ENCODE assay signal across 11 cellular contexts in the genomic region with DNA sequence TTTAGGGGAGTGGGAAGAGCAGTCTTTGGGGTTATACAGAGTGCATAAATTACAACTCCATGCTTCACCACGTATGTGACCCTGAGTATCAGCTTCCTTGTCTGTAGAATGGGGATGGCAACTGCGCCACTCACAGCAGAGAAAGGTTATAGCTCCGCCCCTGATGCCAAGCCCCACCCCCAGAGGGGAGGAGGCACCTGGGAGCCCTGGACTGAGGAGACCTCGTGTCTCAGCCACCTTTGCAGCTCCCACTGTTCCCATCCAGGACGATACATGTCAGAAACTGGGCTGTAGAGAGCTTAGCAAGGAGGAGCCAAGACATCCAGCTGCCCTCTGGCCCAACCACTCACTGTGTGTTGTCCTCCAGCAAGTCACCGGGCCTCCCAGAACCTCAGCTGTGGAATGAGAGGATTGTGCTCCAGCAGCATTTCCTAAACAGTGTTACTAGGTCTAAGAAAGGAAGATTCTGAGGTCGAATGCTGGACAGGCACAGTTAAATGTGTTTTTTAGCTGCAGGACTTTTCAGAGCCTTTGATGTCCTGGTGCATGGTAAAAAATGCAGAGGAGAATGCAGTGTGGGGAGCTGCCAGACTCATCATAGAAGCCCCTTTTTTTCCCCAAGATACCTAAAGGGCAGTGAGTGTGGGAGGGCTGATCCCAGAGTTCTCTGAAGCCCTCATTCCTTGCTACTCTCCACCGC. TPM values are rescaled to one million over a fixed set of nuclear protein-coding genes. Genes with fewer than 3 reads are reported as not detected.
DNase-seq lines count a peak whose midpoint lies in the region; ATAC-seq, FAIRE-seq and TF ChIP-seq lines count a peak whose summit lies in the region.
"Had no signal": no experiment of that assay in that cellular context is flagged by ENCODE, and none has a peak within 500 bp of the region (broad histone marks: within the 10 kb centered on the region; RNA-seq: fewer than 3 reads in every experiment).

No MANE protein-coding gene starts in this region.

- peak overlapping the region; percentile 24 for H2AFZ ChIP-seq in MM.1S (ENCODE audit: low read length)

- no peaks in the 10 kb centered on the region for H3K27me3 ChIP-seq in CD8-positive, alpha-beta T cell (ENCODE audit: insufficient read depth, low read length)
- no peaks in the 10 kb centered on the region for H3K27me3 ChIP-seq in MM.1S (replicated peaks; ENCODE audit: insufficient read depth, low read length)

- no peaks in the 10 kb centered on the region for H3K27me3 Mint-ChIP-seq in CD8-positive, alpha-beta T cell (ENCODE audit: low read depth)
- peaks cover 8 to 18% (median 15%) of the 10 kb centered on the region in 3 donors for H3K27me3 Mint-ChIP-seq in naive B cell

- peak in 4 of 7 experiments; percentile 14 to 50 (median 29) for DNase-seq in CD8-positive, alpha-beta T cell
- DNase-seq in MM.1S, result peak; percentile 55
- peak; percentile 60 for DNase-seq in activated T-cell treated with anti-CD3 and anti-CD28 coated beads for 48 hours (ENCODE audit: low read depth)
- DNase-seq in naive B cell, result peak; percentile 16
- DNase-seq in frontal cortex (ENCODE audit: low spot score in 2 of 2), result no peak
- DNase-seq in Right ventricle myocardium superior, result no peak
- DNase-seq: central memory CD4-positive, alpha-beta T cell had no signal

- intact Hi-C loops in CD8-positive, alpha-beta T cell (cut with DNase I, micrococcal nuclease), result loop anchor here in 1 of 2 experiments (2.0 to 5.0 kb wide), 2 partner anchors 78 to 131 kb away; no protein-coding TSS in a partner anchor
- intact Hi-C loops in Right ventricle myocardium superior (cut with DNase I), result no loop called here

- TF ChIP-seq CTCF in CD8-positive, alpha-beta T cell (IDR thresholded peaks at IDR 0.05), result no peak
- no peak for TF ChIP-seq CTCF in MM.1S (IDR thresholded peaks at IDR 0.05; ENCODE audit: low read length)

- H4K20me1 ChIP-seq in MM.1S (ENCODE audit: insufficient read depth, low read length), result no peaks in the 10 kb centered on the region

- H3K9me3 ChIP-seq in CD8-positive, alpha-beta T cell (ENCODE audit: low read length), result no peaks in the 10 kb centered on the region
- no peaks in the 10 kb centered on the region for H3K9me3 ChIP-seq in MM.1S (replicated peaks; ENCODE audit: insufficient read depth, low read length)

- no peaks in the 10 kb centered on the region for H3K9me2 ChIP-seq in MM.1S (replicated peaks; ENCODE audit: insufficient read depth, low read length)

- H3K27ac Mint-ChIP-seq in CD8-positive, alpha-beta T cell, result no peak overlapping the region
- H3K27ac Mint-ChIP-seq in naive B cell, result peak overlapping the region in 3 of 6 donors; percentile 16 to 96 (median 65)

- H3K36me3 ChIP-seq in CD8-positive, alpha-beta T cell (ENCODE audit: insufficient read depth, low read length), result no peaks in the 10 kb centered on the region
- H3K36me3 ChIP-seq in MM.1S (replicated peaks; ENCODE audit: insufficient read depth, low read length), result no peaks in the 10 kb centered on the region

- FAIRE-seq in frontal cortex (lab: Jason Lieb, UNC), result no peak

- peak overlapping the region; percentile 25; the same call in 1 of the 2 replicates for H3K4me2 ChIP-seq in MM.1S (ENCODE audit: low read depth, low read length)

- peaks cover 9% of the 10 kb centered on the region for H3F3A ChIP-seq in MM.1S (ENCODE audit: insufficient read depth, low read length)

- no peaks in the 10 kb centered on the region for H3K79me2 ChIP-seq in MM.1S (ENCODE audit: low read length)

- H3K4me3 Mint-ChIP-seq in CD8-positive, alpha-beta T cell, result no peak overlapping the region
- no peak overlapping the region for H3K4me3 Mint-ChIP-seq in naive B cell

- no peak overlapping the region for H3K4me3 ChIP-seq in CD8-positive, alpha-beta T cell (ENCODE audit: low read depth, low read length)
- no peak overlapping the region for H3K4me3 ChIP-seq in MM.1S (ENCODE audit: low read length)

- no peaks in the 10 kb centered on the region for H3K36me3 Mint-ChIP-seq in CD8-positive, alpha-beta T cell
- H3K36me3 Mint-ChIP-seq in naive B cell, result no peaks in the 10 kb centered on the region

- H3K9ac ChIP-seq in MM.1S (ENCODE audit: low read length), result no peak overlapping the region

- POLR2A ChIA-PET in CD8-positive, alpha-beta T cell (lab: Charles Lee), result interaction anchor here (0.6 to 1.3 kb wide), 4 partner anchors 8 to 118 kb away, joined by 3 to 4 read pairs (median 4); no protein-coding TSS in a partner anchor

- peaks cover 24% of the 10 kb centered on the region for H3K4me1 ChIP-seq in CD8-positive, alpha-beta T cell (ENCODE audit: insufficient read depth, low read length)
- peaks cover 38% of the 10 kb centered on the region for H3K4me1 ChIP-seq in MM.1S (ENCODE audit: low read length)

- CTCF ChIA-PET in CD8-positive, alpha-beta T cell (lab: Charles Lee), result interaction anchor here (0.7 to 8.4 kb wide), 13 partner anchors 8 to 134 kb away, joined by 3 to 73 read pairs (median 3); partner anchors contain the start of genes CKLF and CMTM2

- ATAC-seq in CD8-positive, alpha-beta T cell, result no peak
- no peak for ATAC-seq in naive B cell (ENCODE audit: low read depth in 2 of 2)
- no peak for ATAC-seq in HG03135 (IDR thresholded peaks at IDR 0.05; ENCODE audit: unreplicated experiment)
- no peak for ATAC-seq in Right ventricle myocardium superior (ENCODE audit: poor library complexity)
- ATAC-seq in HG02759 (IDR thresholded peaks at IDR 0.05; ENCODE audit: unreplicated experiment), result no peak
- ATAC-seq: Right ventricle myocardium inferior had no signal

- H3K9me3 Mint-ChIP-seq in CD8-positive, alpha-beta T cell, result no peaks in the 10 kb centered on the region
- no peaks in the 10 kb centered on the region for H3K9me3 Mint-ChIP-seq in naive B cell

- peaks cover 26% of the 10 kb centered on the region for H3K4me1 Mint-ChIP-seq in CD8-positive, alpha-beta T cell (ENCODE audit: low read depth)
- peaks cover 22 to 35% (median 23%) of the 10 kb centered on the region in 3 donors for H3K4me1 Mint-ChIP-seq in naive B cell

- no peak overlapping the region for H3K27ac ChIP-seq in CD8-positive, alpha-beta T cell (ENCODE audit: low read depth, low read length)
- peak overlapping the region; percentile 4; the same call in 1 of the 2 replicates for H3K27ac ChIP-seq in MM.1S (ENCODE audit: low read length)

RNA-seq across cellular contexts. Expression of gene BEAN1, which starts 49.4 kb away (rescaled TPM):
- not detected for total RNA-seq in CD8-positive, alpha-beta T cell
- not detected for polyA plus RNA-seq in naive B cell (ENCODE audit: low read depth in 6 of 6)
- 4.5 TPM for total RNA-seq in frontal cortex
- total RNA-seq in Right ventricle myocardium superior, result 1.4 TPM
- total RNA-seq: Daoy had no signal

Comparison
In these comparisons a context has a peak if more than half of its experiments do, and no peak if none do; other contexts are left out.
1. DNase-seq: peak in CD8-positive, alpha-beta T cell (4 of 7), MM.1S (single experiment), activated T-cell treated with anti-CD3 and anti-CD28 coated beads for 48 hours (single experiment) and naive B cell (single experiment); none in frontal cortex (0 of 2) and Right ventricle myocardium superior (single experiment).